Comparison of ENCODE assay signal across 1 cellular context in the genomic region with DNA sequence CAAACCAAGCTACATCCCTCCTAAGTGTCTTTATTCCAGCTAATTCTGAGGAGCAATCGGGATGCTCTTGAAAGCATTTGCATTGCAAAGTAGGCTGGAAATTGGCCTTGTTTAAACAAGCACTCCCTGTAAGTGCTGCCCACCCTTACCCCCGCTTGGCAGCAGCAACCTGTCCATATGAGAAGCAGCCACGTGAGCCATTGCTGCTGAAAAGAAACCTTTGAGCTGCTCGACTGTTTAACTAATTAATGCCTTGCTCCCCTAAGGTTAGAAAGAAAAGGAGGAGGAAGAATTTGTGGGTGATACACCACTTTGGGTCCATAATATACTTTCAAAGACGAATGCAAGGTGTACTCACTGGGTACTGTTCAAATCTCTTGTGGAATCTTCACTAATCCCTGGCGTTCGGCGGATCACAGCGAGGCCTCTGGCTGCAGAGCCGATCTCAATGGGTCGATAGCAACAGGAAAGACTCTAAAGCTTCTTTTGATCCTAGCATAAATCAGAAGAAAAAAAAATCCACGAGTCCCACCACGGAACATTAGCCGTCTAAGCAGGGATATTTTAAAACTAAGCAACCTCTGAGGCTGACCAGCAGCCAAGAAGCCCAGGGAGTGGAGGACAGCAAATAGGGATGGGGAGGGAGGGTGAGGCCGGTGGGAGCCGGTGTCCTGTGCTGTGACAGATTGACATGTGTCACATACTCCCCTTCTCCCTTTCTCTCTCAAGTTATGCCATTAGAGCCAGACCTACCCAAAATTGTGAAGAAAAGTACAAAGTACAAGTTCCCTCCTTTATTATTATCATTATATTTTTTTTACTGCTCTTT.
TF ChIP-seq lines count a peak whose summit lies in the region.

No MANE protein-coding gene starts in this region.

TF ChIP-seq in HepG2, 621 proteins besides CTCF, POLR2A, EP300 and RAD21 (continued from another document and continues in another):
- TF ChIP-seq YY1 (IDR thresholded peaks at IDR 0.05; ENCODE audit: insufficient read depth, insufficient replicate concordance, low read depth, low read length) (no peak), HMGA1 (CRISPR knock-in tag; conservative IDR thresholded peaks at IDR 0.05) (no peak), ZNF3 (CRISPR knock-in tag; IDR thresholded peaks at IDR 0.05) (no peak), ZNF703 (CRISPR knock-in tag; IDR thresholded peaks at IDR 0.05; ENCODE audit: borderline replicate concordance) (no peak), ZFYVE20 (CRISPR knock-in tag; IDR thresholded peaks at IDR 0.05; ENCODE audit: borderline replicate concordance, low read depth) (no peak), CCAR2 (optimal IDR thresholded peaks at IDR 0.05; ENCODE audit: low read depth, low read length) (no peak), PHF20 (CRISPR knock-in tag; IDR thresholded peaks at IDR 0.05) (no peak), HOXA7 (CRISPR knock-in tag; IDR thresholded peaks at IDR 0.05) (no peak), ZSCAN9 (CRISPR knock-in tag; IDR thresholded peaks at IDR 0.05; ENCODE audit: borderline replicate concordance) (no peak), MLLT10 (CRISPR knock-in tag; IDR thresholded peaks at IDR 0.05) (no peak), ZNF264 (CRISPR knock-in tag; IDR thresholded peaks at IDR 0.05) (no peak), SALL1 (CRISPR knock-in tag; IDR thresholded peaks at IDR 0.05) (no peak), SNRNP70 (IDR thresholded peaks at IDR 0.05; ENCODE audit: low read depth, low read length) (no peak), GTF3A (CRISPR knock-in tag; conservative IDR thresholded peaks at IDR 0.05) (no peak), SRF (IDR thresholded peaks at IDR 0.05; ENCODE audit: low read depth, low read length) (no peak), CCDC6 (CRISPR knock-in tag; IDR thresholded peaks at IDR 0.05) (no peak), SOX5 (CRISPR knock-in tag; IDR thresholded peaks at IDR 0.05; ENCODE audit: borderline replicate concordance) (no peak), MAZ (IDR thresholded peaks at IDR 0.05; ENCODE audit: borderline replicate concordance, low read depth, low read length) (no peak), MAZ (CRISPR knock-in tag; IDR thresholded peaks at IDR 0.05; ENCODE audit: low read depth) (no peak), SMAD1 (CRISPR knock-in tag; IDR thresholded peaks at IDR 0.05; ENCODE audit: borderline replicate concordance, low read depth) (no peak)
- TF ChIP-seq, protein P1, sequence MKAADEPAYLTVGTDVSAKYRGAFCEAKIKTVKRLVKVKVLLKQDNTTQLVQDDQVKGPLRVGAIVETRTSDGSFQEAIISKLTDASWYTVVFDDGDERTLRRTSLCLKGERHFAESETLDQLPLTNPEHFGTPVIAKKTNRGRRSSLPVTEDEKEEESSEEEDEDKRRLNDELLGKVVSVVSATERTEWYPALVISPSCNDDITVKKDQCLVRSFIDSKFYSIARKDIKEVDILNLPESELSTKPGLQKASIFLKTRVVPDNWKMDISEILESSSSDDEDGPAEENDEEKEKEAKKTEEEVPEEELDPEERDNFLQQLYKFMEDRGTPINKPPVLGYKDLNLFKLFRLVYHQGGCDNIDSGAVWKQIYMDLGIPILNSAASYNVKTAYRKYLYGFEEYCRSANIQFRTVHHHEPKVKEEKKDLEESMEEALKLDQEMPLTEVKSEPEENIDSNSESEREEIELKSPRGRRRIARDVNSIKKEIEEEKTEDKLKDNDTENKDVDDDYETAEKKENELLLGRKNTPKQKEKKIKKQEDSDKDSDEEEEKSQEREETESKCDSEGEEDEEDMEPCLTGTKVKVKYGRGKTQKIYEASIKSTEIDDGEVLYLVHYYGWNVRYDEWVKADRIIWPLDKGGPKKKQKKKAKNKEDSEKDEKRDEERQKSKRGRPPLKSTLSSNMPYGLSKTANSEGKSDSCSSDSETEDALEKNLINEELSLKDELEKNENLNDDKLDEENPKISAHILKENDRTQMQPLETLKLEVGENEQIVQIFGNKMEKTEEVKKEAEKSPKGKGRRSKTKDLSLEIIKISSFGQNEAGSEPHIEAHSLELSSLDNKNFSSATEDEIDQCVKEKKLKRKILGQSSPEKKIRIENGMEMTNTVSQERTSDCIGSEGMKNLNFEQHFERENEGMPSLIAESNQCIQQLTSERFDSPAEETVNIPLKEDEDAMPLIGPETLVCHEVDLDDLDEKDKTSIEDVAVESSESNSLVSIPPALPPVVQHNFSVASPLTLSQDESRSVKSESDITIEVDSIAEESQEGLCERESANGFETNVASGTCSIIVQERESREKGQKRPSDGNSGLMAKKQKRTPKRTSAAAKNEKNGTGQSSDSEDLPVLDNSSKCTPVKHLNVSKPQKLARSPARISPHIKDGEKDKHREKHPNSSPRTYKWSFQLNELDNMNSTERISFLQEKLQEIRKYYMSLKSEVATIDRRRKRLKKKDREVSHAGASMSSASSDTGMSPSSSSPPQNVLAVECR (CRISPR knock-in tag; IDR thresholded peaks at IDR 0.05; ENCODE audit: borderline replicate concordance) = no peak
- TF ChIP-seq, protein P2, sequence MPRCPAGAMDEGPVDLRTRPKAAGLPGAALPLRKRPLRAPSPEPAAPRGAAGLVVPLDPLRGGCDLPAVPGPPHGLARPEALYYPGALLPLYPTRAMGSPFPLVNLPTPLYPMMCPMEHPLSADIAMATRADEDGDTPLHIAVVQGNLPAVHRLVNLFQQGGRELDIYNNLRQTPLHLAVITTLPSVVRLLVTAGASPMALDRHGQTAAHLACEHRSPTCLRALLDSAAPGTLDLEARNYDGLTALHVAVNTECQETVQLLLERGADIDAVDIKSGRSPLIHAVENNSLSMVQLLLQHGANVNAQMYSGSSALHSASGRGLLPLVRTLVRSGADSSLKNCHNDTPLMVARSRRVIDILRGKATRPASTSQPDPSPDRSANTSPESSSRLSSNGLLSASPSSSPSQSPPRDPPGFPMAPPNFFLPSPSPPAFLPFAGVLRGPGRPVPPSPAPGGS (CRISPR knock-in tag; IDR thresholded peaks at IDR 0.05) = no peak
- TF ChIP-seq, protein P3, sequence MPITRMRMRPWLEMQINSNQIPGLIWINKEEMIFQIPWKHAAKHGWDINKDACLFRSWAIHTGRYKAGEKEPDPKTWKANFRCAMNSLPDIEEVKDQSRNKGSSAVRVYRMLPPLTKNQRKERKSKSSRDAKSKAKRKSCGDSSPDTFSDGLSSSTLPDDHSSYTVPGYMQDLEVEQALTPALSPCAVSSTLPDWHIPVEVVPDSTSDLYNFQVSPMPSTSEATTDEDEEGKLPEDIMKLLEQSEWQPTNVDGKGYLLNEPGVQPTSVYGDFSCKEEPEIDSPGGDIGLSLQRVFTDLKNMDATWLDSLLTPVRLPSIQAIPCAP (CRISPR knock-in tag; IDR thresholded peaks at IDR 0.05; ENCODE audit: low read depth) = no peak
- TF ChIP-seq, protein P4, sequence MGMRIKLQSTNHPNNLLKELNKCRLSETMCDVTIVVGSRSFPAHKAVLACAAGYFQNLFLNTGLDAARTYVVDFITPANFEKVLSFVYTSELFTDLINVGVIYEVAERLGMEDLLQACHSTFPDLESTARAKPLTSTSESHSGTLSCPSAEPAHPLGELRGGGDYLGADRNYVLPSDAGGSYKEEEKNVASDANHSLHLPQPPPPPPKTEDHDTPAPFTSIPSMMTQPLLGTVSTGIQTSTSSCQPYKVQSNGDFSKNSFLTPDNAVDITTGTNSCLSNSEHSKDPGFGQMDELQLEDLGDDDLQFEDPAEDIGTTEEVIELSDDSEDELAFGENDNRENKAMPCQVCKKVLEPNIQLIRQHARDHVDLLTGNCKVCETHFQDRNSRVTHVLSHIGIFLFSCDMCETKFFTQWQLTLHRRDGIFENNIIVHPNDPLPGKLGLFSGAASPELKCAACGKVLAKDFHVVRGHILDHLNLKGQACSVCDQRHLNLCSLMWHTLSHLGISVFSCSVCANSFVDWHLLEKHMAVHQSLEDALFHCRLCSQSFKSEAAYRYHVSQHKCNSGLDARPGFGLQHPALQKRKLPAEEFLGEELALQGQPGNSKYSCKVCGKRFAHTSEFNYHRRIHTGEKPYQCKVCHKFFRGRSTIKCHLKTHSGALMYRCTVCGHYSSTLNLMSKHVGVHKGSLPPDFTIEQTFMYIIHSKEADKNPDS (CRISPR knock-in tag; IDR thresholded peaks at IDR 0.05) = no peak
- TF ChIP-seq, protein P5, sequence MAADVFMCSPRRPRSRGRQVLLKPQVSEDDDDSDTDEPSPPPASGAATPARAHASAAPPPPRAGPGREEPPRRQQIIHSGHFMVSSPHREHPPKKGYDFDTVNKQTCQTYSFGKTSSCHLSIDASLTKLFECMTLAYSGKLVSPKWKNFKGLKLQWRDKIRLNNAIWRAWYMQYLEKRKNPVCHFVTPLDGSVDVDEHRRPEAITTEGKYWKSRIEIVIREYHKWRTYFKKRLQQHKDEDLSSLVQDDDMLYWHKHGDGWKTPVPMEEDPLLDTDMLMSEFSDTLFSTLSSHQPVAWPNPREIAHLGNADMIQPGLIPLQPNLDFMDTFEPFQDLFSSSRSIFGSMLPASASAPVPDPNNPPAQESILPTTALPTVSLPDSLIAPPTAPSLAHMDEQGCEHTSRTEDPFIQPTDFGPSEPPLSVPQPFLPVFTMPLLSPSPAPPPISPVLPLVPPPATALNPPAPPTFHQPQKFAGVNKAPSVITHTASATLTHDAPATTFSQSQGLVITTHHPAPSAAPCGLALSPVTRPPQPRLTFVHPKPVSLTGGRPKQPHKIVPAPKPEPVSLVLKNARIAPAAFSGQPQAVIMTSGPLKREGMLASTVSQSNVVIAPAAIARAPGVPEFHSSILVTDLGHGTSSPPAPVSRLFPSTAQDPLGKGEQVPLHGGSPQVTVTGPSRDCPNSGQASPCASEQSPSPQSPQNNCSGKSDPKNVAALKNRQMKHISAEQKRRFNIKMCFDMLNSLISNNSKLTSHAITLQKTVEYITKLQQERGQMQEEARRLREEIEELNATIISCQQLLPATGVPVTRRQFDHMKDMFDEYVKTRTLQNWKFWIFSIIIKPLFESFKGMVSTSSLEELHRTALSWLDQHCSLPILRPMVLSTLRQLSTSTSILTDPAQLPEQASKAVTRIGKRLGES (CRISPR knock-in tag; IDR thresholded peaks at IDR 0.05; ENCODE audit: borderline replicate concordance) = no peak
- TF ChIP-seq, protein P6, sequence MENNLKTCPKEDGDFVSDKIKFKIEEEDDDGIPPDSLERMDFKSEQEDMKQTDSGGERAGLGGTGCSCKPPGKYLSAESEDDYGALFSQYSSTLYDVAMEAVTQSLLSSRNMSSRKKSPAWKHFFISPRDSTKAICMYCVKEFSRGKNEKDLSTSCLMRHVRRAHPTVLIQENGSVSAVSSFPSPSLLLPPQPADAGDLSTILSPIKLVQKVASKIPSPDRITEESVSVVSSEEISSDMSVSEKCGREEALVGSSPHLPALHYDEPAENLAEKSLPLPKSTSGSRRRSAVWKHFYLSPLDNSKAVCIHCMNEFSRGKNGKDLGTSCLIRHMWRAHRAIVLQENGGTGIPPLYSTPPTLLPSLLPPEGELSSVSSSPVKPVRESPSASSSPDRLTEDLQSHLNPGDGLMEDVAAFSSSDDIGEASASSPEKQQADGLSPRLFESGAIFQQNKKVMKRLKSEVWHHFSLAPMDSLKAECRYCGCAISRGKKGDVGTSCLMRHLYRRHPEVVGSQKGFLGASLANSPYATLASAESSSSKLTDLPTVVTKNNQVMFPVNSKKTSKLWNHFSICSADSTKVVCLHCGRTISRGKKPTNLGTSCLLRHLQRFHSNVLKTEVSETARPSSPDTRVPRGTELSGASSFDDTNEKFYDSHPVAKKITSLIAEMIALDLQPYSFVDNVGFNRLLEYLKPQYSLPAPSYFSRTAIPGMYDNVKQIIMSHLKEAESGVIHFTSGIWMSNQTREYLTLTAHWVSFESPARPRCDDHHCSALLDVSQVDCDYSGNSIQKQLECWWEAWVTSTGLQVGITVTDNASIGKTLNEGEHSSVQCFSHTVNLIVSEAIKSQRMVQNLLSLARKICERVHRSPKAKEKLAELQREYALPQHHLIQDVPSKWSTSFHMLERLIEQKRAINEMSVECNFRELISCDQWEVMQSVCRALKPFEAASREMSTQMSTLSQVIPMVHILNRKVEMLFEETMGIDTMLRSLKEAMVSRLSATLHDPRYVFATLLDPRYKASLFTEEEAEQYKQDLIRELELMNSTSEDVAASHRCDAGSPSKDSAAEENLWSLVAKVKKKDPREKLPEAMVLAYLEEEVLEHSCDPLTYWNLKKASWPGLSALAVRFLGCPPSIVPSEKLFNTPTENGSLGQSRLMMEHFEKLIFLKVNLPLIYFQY (CRISPR knock-in tag; IDR thresholded peaks at IDR 0.05; ENCODE audit: borderline replicate concordance) = no peak
- TF ChIP-seq, protein P7, sequence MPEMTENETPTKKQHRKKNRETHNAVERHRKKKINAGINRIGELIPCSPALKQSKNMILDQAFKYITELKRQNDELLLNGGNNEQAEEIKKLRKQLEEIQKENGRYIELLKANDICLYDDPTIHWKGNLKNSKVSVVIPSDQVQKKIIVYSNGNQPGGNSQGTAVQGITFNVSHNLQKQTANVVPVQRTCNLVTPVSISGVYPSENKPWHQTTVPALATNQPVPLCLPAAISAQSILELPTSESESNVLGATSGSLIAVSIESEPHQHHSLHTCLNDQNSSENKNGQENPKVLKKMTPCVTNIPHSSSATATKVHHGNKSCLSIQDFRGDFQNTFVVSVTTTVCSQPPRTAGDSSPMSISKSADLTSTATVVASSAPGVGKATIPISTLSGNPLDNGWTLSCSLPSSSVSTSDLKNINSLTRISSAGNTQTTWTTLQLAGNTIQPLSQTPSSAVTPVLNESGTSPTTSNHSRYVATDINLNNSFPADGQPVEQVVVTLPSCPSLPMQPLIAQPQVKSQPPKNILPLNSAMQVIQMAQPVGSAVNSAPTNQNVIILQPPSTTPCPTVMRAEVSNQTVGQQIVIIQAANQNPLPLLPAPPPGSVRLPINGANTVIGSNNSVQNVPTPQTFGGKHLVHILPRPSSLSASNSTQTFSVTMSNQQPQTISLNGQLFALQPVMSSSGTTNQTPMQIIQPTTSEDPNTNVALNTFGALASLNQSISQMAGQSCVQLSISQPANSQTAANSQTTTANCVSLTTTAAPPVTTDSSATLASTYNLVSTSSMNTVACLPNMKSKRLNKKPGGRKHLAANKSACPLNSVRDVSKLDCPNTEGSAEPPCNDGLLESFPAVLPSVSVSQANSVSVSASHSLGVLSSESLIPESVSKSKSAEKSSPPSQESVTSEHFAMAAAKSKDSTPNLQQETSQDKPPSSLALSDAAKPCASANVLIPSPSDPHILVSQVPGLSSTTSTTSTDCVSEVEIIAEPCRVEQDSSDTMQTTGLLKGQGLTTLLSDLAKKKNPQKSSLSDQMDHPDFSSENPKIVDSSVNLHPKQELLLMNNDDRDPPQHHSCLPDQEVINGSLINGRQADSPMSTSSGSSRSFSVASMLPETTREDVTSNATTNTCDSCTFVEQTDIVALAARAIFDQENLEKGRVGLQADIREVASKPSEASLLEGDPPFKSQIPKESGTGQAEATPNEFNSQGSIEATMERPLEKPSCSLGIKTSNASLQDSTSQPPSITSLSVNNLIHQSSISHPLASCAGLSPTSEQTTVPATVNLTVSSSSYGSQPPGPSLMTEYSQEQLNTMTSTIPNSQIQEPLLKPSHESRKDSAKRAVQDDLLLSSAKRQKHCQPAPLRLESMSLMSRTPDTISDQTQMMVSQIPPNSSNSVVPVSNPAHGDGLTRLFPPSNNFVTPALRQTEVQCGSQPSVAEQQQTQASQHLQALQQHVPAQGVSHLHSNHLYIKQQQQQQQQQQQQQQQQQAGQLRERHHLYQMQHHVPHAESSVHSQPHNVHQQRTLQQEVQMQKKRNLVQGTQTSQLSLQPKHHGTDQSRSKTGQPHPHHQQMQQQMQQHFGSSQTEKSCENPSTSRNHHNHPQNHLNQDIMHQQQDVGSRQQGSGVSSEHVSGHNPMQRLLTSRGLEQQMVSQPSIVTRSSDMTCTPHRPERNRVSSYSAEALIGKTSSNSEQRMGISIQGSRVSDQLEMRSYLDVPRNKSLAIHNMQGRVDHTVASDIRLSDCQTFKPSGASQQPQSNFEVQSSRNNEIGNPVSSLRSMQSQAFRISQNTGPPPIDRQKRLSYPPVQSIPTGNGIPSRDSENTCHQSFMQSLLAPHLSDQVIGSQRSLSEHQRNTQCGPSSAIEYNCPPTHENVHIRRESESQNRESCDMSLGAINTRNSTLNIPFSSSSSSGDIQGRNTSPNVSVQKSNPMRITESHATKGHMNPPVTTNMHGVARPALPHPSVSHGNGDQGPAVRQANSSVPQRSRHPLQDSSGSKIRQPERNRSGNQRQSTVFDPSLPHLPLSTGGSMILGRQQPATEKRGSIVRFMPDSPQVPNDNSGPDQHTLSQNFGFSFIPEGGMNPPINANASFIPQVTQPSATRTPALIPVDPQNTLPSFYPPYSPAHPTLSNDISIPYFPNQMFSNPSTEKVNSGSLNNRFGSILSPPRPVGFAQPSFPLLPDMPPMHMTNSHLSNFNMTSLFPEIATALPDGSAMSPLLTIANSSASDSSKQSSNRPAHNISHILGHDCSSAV (CRISPR knock-in tag; IDR thresholded peaks at IDR 0.05; ENCODE audit: borderline replicate concordance) = no peak
